In genomic region chr5:81207009-81207408, GRCh38 we compare ENCODE assay signal across 11 cellular contexts. TPM values are rescaled to one million over a fixed set of nuclear protein-coding genes. Genes with fewer than 3 reads are reported as not detected.
DNase-seq lines count a peak whose midpoint lies in the region; ATAC-seq and TF ChIP-seq lines count a peak whose summit lies in the region.
"Had no signal": no experiment of that assay in that cellular context is flagged by ENCODE, and none has a peak within 500 bp of the region (broad histone marks: within the 10 kb centered on the region; RNA-seq: fewer than 3 reads in every experiment).

No MANE protein-coding gene starts in this region.

- DNase-seq in Caki2 (ENCODE audit: low read depth): peak; percentile 6
- DNase-seq in H7: peak; percentile 61
- DNase-seq in SK-N-SH: no peak
- DNase-seq in iPS-NIHi7 (ENCODE audit: extremely low spot score): peak; percentile 61
- no peak for DNase-seq in NCI-H510A treated with DMSO at 0.1 percent for 48 hours (lab: John Stamatoyannopoulos, UW)
- DNase-seq in activated T-cell treated with anti-CD3 and anti-CD28 coated beads, Interleukin-2, amount 50 U/mL, for 4 hours: no peak
- DNase-seq: effector memory CD8-positive, alpha-beta T cell; NCI-H2029 had no signal

- 82% methylated on average over 4 of the region's 5 CpGs for WGBS in SK-N-SH (ENCODE audit: low lambda C conversion rate)

- CTCF ChIA-PET in SK-N-SH (lab: Yijun Ruan, JAX): interaction anchor here (0.7 to 2.0 kb wide), 5 partner anchors 10 to 520 kb away, joined by 3 to 14 read pairs (median 3); no protein-coding TSS in a partner anchor

- H3K9me3 Mint-ChIP-seq in activated T-cell treated with anti-CD3 and anti-CD28 coated beads, Interleukin-2, amount 50 U/mL, for 4 hours: no peaks in the 10 kb centered on the region
- H3K9me3 Mint-ChIP-seq: effector memory CD8-positive, alpha-beta T cell; T-helper 1 cell treated with Interleukin-12 subunit alpha and Interleukin-12 subunit beta and Interleukin-4 antibody, amounts not matched to agents 30 μg/mL and 1 μg/mL, for 36 hours had no signal

- no peaks in the 10 kb centered on the region; a peak in 1 of 4 replicates for H3K4me1 ChIP-seq in SK-N-SH (ENCODE audit: control insufficient read depth in 1 of 2, insufficient read depth in 2 of 2, low read depth in 1 of 2, low read length in 1 of 2)

- no peak for TF ChIP-seq RAD21 in SK-N-SH (IDR thresholded peaks at IDR 0.05; ENCODE audit: low read length)

- TF ChIP-seq EP300 in SK-N-SH (IDR thresholded peaks at IDR 0.05; ENCODE audit: borderline replicate concordance in 1 of 2, low read depth in 1 of 2, low read length in 1 of 2): no peak

- no peak overlapping the region for H2AFZ ChIP-seq in SK-N-SH (ENCODE audit: low read depth)

- H3K4me3 ChIP-seq in H7 (ENCODE audit: insufficient read depth, low read depth, low read length): no peak overlapping the region
- no peak overlapping the region for H3K4me3 ChIP-seq in SK-N-SH (ENCODE audit: low read depth in 2 of 2, low read length in 1 of 2)

- POLR2A ChIA-PET in SK-N-SH (lab: Yijun Ruan, JAX): no interaction called here

- H3K27me3 ChIP-seq in H7 (ENCODE audit: control insufficient read depth, insufficient read depth, low read length): no peaks in the 10 kb centered on the region
- no peaks in the 10 kb centered on the region for H3K27me3 ChIP-seq in SK-N-SH (ENCODE audit: insufficient read depth)

- no peaks in the 10 kb centered on the region for H3K9me2 ChIP-seq in SK-N-SH

- TF ChIP-seq CTCF in SK-N-SH (IDR thresholded peaks at IDR 0.05): 0 out of 2 replicates have a peak, but pooled peaks have one; percentile 16

- no peaks in the 10 kb centered on the region for H3K79me2 ChIP-seq in SK-N-SH (ENCODE audit: insufficient read depth)

- peaks cover 19% of the 10 kb centered on the region for H3K36me3 Mint-ChIP-seq in activated T-cell treated with anti-CD3 and anti-CD28 coated beads, Interleukin-2, amount 50 U/mL, for 4 hours (ENCODE audit: insufficient read depth)

- H3F3A ChIP-seq in SK-N-SH (replicated peaks; ENCODE audit: insufficient read depth): no peaks in the 10 kb centered on the region

- H3K4me3 Mint-ChIP-seq in activated T-cell treated with anti-CD3 and anti-CD28 coated beads, Interleukin-2, amount 50 U/mL, for 4 hours: no peak overlapping the region
- H3K4me3 Mint-ChIP-seq: effector memory CD8-positive, alpha-beta T cell; T-helper 1 cell treated with Interleukin-12 subunit alpha and Interleukin-12 subunit beta and Interleukin-4 antibody, amounts not matched to agents 30 μg/mL and 1 μg/mL, for 36 hours had no signal

- H3K9me3 ChIP-seq in SK-N-SH: no peaks in the 10 kb centered on the region

- H4K20me1 ChIP-seq in SK-N-SH (ENCODE audit: insufficient read depth): no peaks in the 10 kb centered on the region

- H3K36me3 ChIP-seq in H7 (replicated peaks; ENCODE audit: control insufficient read depth, insufficient read depth, low read length) (peaks cover 3% of the 10 kb centered on the region), SK-N-SH (replicated peaks in 1 of 2; ENCODE audit: control insufficient read depth in 1 of 2, insufficient read depth in 2 of 2, low read length in 1 of 2) (no peaks in the 10 kb centered on the region)

- in situ Hi-C loops in Caki2 (cut with HindIII; ENCODE audit: low pct_unique_long_range_greater_than_20kb, low sequenced_read_pairs): no loop called here

- no peak overlapping the region for H3K9ac ChIP-seq in SK-N-SH

- no peaks in the 10 kb centered on the region for H3K27me3 Mint-ChIP-seq in activated T-cell treated with anti-CD3 and anti-CD28 coated beads, Interleukin-2, amount 50 U/mL, for 4 hours (ENCODE audit: low read depth)
- H3K27me3 Mint-ChIP-seq: effector memory CD8-positive, alpha-beta T cell had no signal

- no peak overlapping the region for H3K27ac ChIP-seq in SK-N-SH (ENCODE audit: low read depth in 2 of 2, low read length in 1 of 2)

- H3K4me1 Mint-ChIP-seq in activated T-cell treated with anti-CD3 and anti-CD28 coated beads, Interleukin-2, amount 50 U/mL, for 4 hours (ENCODE audit: low read depth): peaks cover 4% of the 10 kb centered on the region

- no peak for ATAC-seq in activated T-cell treated with anti-CD3 and anti-CD28 coated beads, Interleukin-2, amount 50 U/mL, for 4 hours
- no peak for ATAC-seq in GM21367 (IDR thresholded peaks at IDR 0.05; ENCODE audit: unreplicated experiment)
- no peak for ATAC-seq in activated CD4-positive, CD25-positive, alpha-beta regulatory T cell treated with anti-CD3 and anti-CD28 coated beads, Interleukin-2, amount 50 U/mL, for 24 hours
- ATAC-seq: effector memory CD8-positive, alpha-beta T cell had no signal

- H3K4me2 ChIP-seq in SK-N-SH: no peak overlapping the region

TF ChIP-seq in SK-N-SH, 30 proteins besides CTCF, POLR2A, EP300 and RAD21:
- TF ChIP-seq SMC3 (IDR thresholded peaks at IDR 0.05; ENCODE audit: low read depth, low read length): no peak
- no peak for TF ChIP-seq GABPA (IDR thresholded peaks at IDR 0.05; ENCODE audit: low read depth)
TF ChIP-seq in SK-N-SH: peak in this region for 0.

RNA-seq across cellular contexts. Expression of gene CKMT2, which starts 26.1 kb away (rescaled TPM):
- total RNA-seq in Caki2 (2014; rRNA removed; shearing (Covaris generic); ENCODE audit: low replicate concordance): not detected in 2 replicates
- 0.66 and 1.2 TPM in 2 replicates for total RNA-seq in H7 (2014; rRNA removed; shearing (Covaris generic))
- polyA plus RNA-seq in SK-N-SH (2012; rRNA removed): not detected in 2 replicates
- polyA plus RNA-seq in SK-N-SH (2012; cell fraction: cytosol; rRNA removed): not detected in 2 replicates
- polyA plus RNA-seq in SK-N-SH (2012; cell fraction: nucleus; rRNA removed): not detected in 2 replicates
- not detected for total RNA-seq in activated T-cell treated with anti-CD3 and anti-CD28 coated beads, Interleukin-2, amount 50 U/mL, for 4 hours

Comparison
In these comparisons a context has a peak if more than half of its experiments do, and no peak if none do; other contexts are left out.
1. DNase-seq: peak in Caki2 (single experiment), H7 (single experiment) and iPS-NIHi7 (single experiment); none in SK-N-SH (single experiment), NCI-H510A treated with DMSO at 0.1 percent for 48 hours (single experiment) and activated T-cell treated with anti-CD3 and anti-CD28 coated beads, Interleukin-2, amount 50 U/mL, for 4 hours (single experiment).